ENCODE assay signal across 1 cellular context in genomic region chr4:105146286-105147219, GRCh38.
TF ChIP-seq lines count a peak whose summit lies in the region.

TET2 (plus strand) TSS chr4:105146876; CDS start chr4:105233943, 87,067 bp downstream.

TF ChIP-seq in A549, 52 proteins besides CTCF, POLR2A, EP300 and RAD21 (continued from another document):
- TF ChIP-seq REST (IDR thresholded peaks at IDR 0.05): peak; percentile 47; the same call in 1 of the 2 replicates
- TF ChIP-seq JUNB (IDR thresholded peaks at IDR 0.05): no peak
- TF ChIP-seq JUN (IDR thresholded peaks at IDR 0.05): peak in 1 of 2 experiments; percentile 52; a peak in 1 of 5 replicates
